In genomic region chr19:51547397-51548212, GRCh38 we compare ENCODE assay signal across 17 cellular contexts. TPM values are rescaled to one million over a fixed set of nuclear protein-coding genes. Genes with fewer than 3 reads are reported as not detected.
DNase-seq lines count a peak whose midpoint lies in the region; ATAC-seq and TF ChIP-seq lines count a peak whose summit lies in the region.
"Had no signal": no experiment of that assay in that cellular context is flagged by ENCODE, and none has a peak within 500 bp of the region (broad histone marks: within the 10 kb centered on the region; RNA-seq: fewer than 3 reads in every experiment).

No MANE protein-coding gene starts in this region.

- peaks cover 0 to 72% (median 0%) of the 10 kb centered on the region in 4 donors for H3K27me3 ChIP-seq in esophagus muscularis mucosa
- H3K27me3 ChIP-seq: testis had no signal

- H3K4me1 Mint-ChIP-seq in activated B cell treated with CpG ODN at 0.5 μM for 24 hours, result peaks cover 93% of the 10 kb centered on the region

- CTCF ChIA-PET in activated B cell treated with CpG ODN at 0.5 μM for 24 hours (lab: Charles Lee), result interaction anchor here (1.4 to 2.9 kb wide), 3 partner anchors 32 to 109 kb away, joined by 3 to 19 read pairs (median 7); no protein-coding TSS in a partner anchor

- ATAC-seq in activated B cell treated with CpG ODN at 0.5 μM for 24 hours (ENCODE audit: low read depth) (no peak), HG02870 (IDR thresholded peaks at IDR 0.05; ENCODE audit: unreplicated experiment) (no peak)

- H3K36me3 Mint-ChIP-seq in activated B cell treated with CpG ODN at 0.5 μM for 24 hours (ENCODE audit: low read depth), result no peaks in the 10 kb centered on the region

- TF ChIP-seq POLR2A in esophagus muscularis mucosa (IDR thresholded peaks at IDR 0.05; ENCODE audit: low read depth), result no peak

- H3K9me3 ChIP-seq in KOPT-K1 (ENCODE audit: insufficient read depth, low read length, poor library complexity, severe bottlenecking), result no peaks in the 10 kb centered on the region
- H3K9me3 ChIP-seq in mesodermal cell (ENCODE audit: control insufficient read depth, low read length), result no peaks in the 10 kb centered on the region
- H3K9me3 ChIP-seq in esophagus muscularis mucosa, result no peaks in the 10 kb centered on the region
- H3K9me3 ChIP-seq: neutrophil, sigmoid colon, testis had no signal

- H3K27ac Mint-ChIP-seq in activated B cell treated with CpG ODN at 0.5 μM for 24 hours, result peak overlapping the region; percentile 82

- H3K4me1 ChIP-seq in mesodermal cell (ENCODE audit: control insufficient read depth, insufficient read depth, low read length, poor library complexity, severe bottlenecking) (peaks cover 61% of the 10 kb centered on the region), esophagus muscularis mucosa (no peaks in the 10 kb centered on the region)
- H3K4me1 ChIP-seq: sigmoid colon, testis had no signal

- no peaks in the 10 kb centered on the region for H3K27me3 Mint-ChIP-seq in activated B cell treated with CpG ODN at 0.5 μM for 24 hours

- POLR2A ChIA-PET in activated B cell treated with CpG ODN at 0.5 μM for 24 hours (lab: Charles Lee), result interaction anchor here (0.8 to 2.0 kb wide), 5 partner anchors 12 to 154 kb away, joined by 3 to 6 read pairs (median 3); partner anchors contain the start of genes SIGLEC10 and SIGLEC6

- DNase-seq in GF-D8 (lab: John Stamatoyannopoulos, UW) (peak; percentile 98), activated B cell treated with CpG ODN at 0.5 μM for 24 hours (no peak), esophagus muscularis mucosa (ENCODE audit: extremely low spot score) (no peak)
- DNase-seq in NK-92 treated with Interleukin-12 subunit alpha and Interleukin-12 subunit beta, amount 100 ng/mL, for 24 hours (lab: John Stamatoyannopoulos, UW), result no peak
- DNase-seq: amniotic stem cell; C1 segment of cervical spinal cord; DND-41; NCI-H2029 treated with DMSO at 0.1 percent for 48 hours; sigmoid colon; stimulated activated CD4-positive, alpha-beta T cell treated with anti-CD3 and anti-CD28 coated beads, Interleukin-4, amount 100 ng/mL, for 1 hour; testis had no signal

- peak overlapping the region; percentile 98 for H3K27ac ChIP-seq in KOPT-K1 (ENCODE audit: low read depth, low read length, poor library complexity, severe bottlenecking)
- H3K27ac ChIP-seq in mesodermal cell (ENCODE audit: low read depth, low read length, severe bottlenecking), result peak overlapping the region; percentile 93
- H3K27ac ChIP-seq in esophagus muscularis mucosa (replicated peaks in 1 of 4), result no peak overlapping the region
- H3K27ac ChIP-seq: epithelial cell of prostate, neutrophil, sigmoid colon, testis had no signal

- 80 to 84% methylated on average over 4 of the region's 7 CpGs for WGBS in mesodermal cell (ENCODE audit: insufficient coverage in 2 of 2), 2 experiments
- WGBS in esophagus muscularis mucosa, result 43% methylated on average over 7 of the region's 7 CpGs

- peak overlapping the region; percentile 57 for H3K4me3 Mint-ChIP-seq in activated B cell treated with CpG ODN at 0.5 μM for 24 hours

- H3K9me3 Mint-ChIP-seq in activated B cell treated with CpG ODN at 0.5 μM for 24 hours, result no peaks in the 10 kb centered on the region

- H3K36me3 ChIP-seq in KOPT-K1 (ENCODE audit: insufficient read depth, low read length), result no peaks in the 10 kb centered on the region
- no peaks in the 10 kb centered on the region for H3K36me3 ChIP-seq in mesodermal cell (ENCODE audit: control insufficient read depth, insufficient read depth, low read length)
- H3K36me3 ChIP-seq in esophagus muscularis mucosa, result no peaks in the 10 kb centered on the region
- H3K36me3 ChIP-seq: neutrophil, sigmoid colon had no signal

- no peak for TF ChIP-seq CTCF in activated B cell treated with CpG ODN at 0.5 μM for 24 hours (IDR thresholded peaks at IDR 0.05)
- no peak for TF ChIP-seq CTCF in esophagus muscularis mucosa (IDR thresholded peaks at IDR 0.05)

- H3K4me3 ChIP-seq in mesodermal cell (ENCODE audit: extremely low read depth, insufficient read depth, low read length, poor library complexity, severe bottlenecking) (peak overlapping the region; percentile 11), esophagus muscularis mucosa (no peak overlapping the region)
- H3K4me3 ChIP-seq: sigmoid colon, testis had no signal

- TF ChIP-seq EP300 in esophagus muscularis mucosa (IDR thresholded peaks at IDR 0.05), result no peak

- intact Hi-C loops in activated B cell treated with CpG ODN at 0.5 μM for 24 hours (cut with micrococcal nuclease), result no loop called here
- intact Hi-C loops in esophagus muscularis mucosa (cut with DNase I), result no loop called here

RNA-seq across cellular contexts. Expression of gene SIGLEC6, which starts 16.1 kb away (rescaled TPM):
- 16.4 and 28.7 TPM in 2 replicates for total RNA-seq in activated B cell treated with CpG ODN at 0.5 μM for 24 hours
- polyA plus RNA-seq in mesodermal cell (2013, experiment 1 of 2), result 0.22 TPM
- not detected for polyA plus RNA-seq in mesodermal cell (2013, experiment 2 of 2)
- 1 to 10 TPM in 3 of 4 donors, under 1 TPM in 1; 0.58 to 6.3 (median 3.5) TPM for total RNA-seq in esophagus muscularis mucosa
- total RNA-seq: MCF 10A had no signal

RNA-seq across cellular contexts. Expression of gene ZNF175, which starts 23.5 kb away (rescaled TPM):
- total RNA-seq in activated B cell treated with CpG ODN at 0.5 μM for 24 hours (20.6 and 23.6 TPM in 2 replicates), esophagus muscularis mucosa (1 to 10 TPM; 3.6 to 5.8 (median 4.9) TPM)
- polyA plus RNA-seq in mesodermal cell (2013, experiment 1 of 2), result 11.2 TPM
- polyA plus RNA-seq in mesodermal cell (2013, experiment 2 of 2), result 9.0 TPM

RNA-seq across cellular contexts. Expression of gene SIGLEC12, which starts 46.0 kb away (rescaled TPM):
- total RNA-seq in activated B cell treated with CpG ODN at 0.5 μM for 24 hours (not detected in 2 replicates), esophagus muscularis mucosa (under 1 TPM in 1 of 4 donors, not detected in 3; 0.29 TPM)
- not detected for polyA plus RNA-seq in mesodermal cell (2013, experiment 1 of 2)
- not detected for polyA plus RNA-seq in mesodermal cell (2013, experiment 2 of 2)
- total RNA-seq: MCF 10A, testis had no signal

Comparison
In these comparisons a context has a peak if more than half of its experiments do, and no peak if none do; other contexts are left out.
1. H3K27ac ChIP-seq: peak in KOPT-K1 (single experiment) and mesodermal cell (single experiment); none in esophagus muscularis mucosa (0 of 4).